1 cellular context compared by ENCODE assay signal in genomic region chr6:27879795-27880194, GRCh38.
TF ChIP-seq lines count a peak whose summit lies in the region.

No MANE protein-coding gene starts in this region.

TF ChIP-seq in H1, 55 proteins besides CTCF, POLR2A, EP300 and RAD21:
- TF ChIP-seq TAF7 (optimal IDR thresholded peaks at IDR 0.05; ENCODE audit: borderline replicate concordance, low read depth, low read length) (no peak), SP2 (IDR thresholded peaks at IDR 0.05; ENCODE audit: low read length) (no peak)
